ENCODE assay signal across 3 cellular contexts in the genomic region with DNA sequence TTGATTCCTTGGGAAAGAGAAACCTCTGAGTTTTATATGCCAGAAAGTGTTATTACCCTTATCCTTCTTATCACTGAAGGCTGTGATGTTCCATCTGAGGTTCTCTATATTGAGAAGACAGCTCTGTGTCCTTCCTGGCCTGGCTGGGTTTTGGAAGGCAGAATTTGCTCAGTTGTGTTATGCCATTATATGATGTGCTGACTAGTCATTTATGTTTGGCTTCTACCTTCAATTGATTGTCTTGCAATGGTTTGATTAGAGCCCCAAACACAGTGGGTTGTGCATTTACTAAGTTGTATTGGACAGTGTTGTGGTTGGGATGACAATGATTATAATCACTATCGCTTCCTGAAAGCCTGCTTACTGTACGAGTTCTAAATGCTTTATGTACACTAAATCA.
TF ChIP-seq lines count a peak whose summit lies in the region.

No MANE protein-coding gene starts in this region.

TF ChIP-seq in A549, 52 proteins besides CTCF, POLR2A, EP300 and RAD21:
- peak; percentile 65 for TF ChIP-seq MAFK (IDR thresholded peaks at IDR 0.05; ENCODE audit: partially characterized antibody)
- no peak for TF ChIP-seq NFE2L2 (conservative IDR thresholded peaks at IDR 0.05; ENCODE audit: low read length)
- no peak for TF ChIP-seq ZC3H11A (IDR thresholded peaks at IDR 0.05)
TF ChIP-seq in A549: peak in this region for 1.

TF ChIP-seq in IMR-90, 13 proteins besides CTCF, POLR2A, EP300 and RAD21:
- TF ChIP-seq MAFK (IDR thresholded peaks at IDR 0.05; ENCODE audit: low read depth, low read length) (peak; percentile 54), CHD1 (IDR thresholded peaks at IDR 0.05; ENCODE audit: low read depth, low read length) (no peak), MXI1 (IDR thresholded peaks at IDR 0.05; ENCODE audit: borderline replicate concordance, low read depth, low read length) (no peak), MAZ (IDR thresholded peaks at IDR 0.05; ENCODE audit: borderline replicate concordance, low read depth, low read length) (no peak)

TF ChIP-seq in GM12878, 131 proteins besides CTCF, POLR2A, EP300 and RAD21:
- TF ChIP-seq FOXM1 (IDR thresholded peaks at IDR 0.05; ENCODE audit: low read depth, low read length), result no peak
- no peak for TF ChIP-seq CEBPB (IDR thresholded peaks at IDR 0.05; ENCODE audit: borderline replicate concordance in 1 of 2, low read depth in 2 of 2, low read length in 2 of 2)
- no peak for TF ChIP-seq PAX5 (IDR thresholded peaks at IDR 0.05; ENCODE audit: borderline replicate concordance, low read depth, low read length)
- TF ChIP-seq SPI1 (IDR thresholded peaks at IDR 0.05; ENCODE audit: borderline replicate concordance, insufficient read depth, low read depth, low read length), result no peak
- TF ChIP-seq FOXK2 (IDR thresholded peaks at IDR 0.05), result no peak
